ENCODE assay signal across 23 cellular contexts in the genomic region with DNA sequence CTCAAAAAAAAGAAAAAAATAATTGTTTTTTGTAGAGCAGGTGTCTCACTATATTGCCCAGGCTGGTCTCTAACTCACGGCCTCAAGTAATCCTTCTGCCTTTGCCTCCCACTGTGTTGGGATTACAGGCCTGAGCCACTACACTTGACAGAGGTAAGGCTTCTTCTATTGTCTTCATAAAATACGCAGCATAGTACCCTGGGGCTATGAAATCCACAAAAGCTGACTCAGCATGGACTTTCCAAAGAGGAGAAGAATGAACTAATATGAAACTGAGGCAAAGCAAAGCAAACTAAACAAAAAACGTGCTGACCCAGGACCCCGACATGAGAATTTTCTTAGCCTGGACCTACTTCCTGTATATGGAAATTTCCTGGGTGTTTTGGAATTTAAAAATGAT. TPM values are rescaled to one million over a fixed set of nuclear protein-coding genes. Genes with fewer than 3 reads are reported as not detected.
"Had no signal": no experiment of that assay in that cellular context is flagged by ENCODE, and none has a peak within 500 bp of the region (broad histone marks: within the 10 kb centered on the region; RNA-seq: fewer than 3 reads in every experiment).

No MANE protein-coding gene starts in this region.

- H3K4me3 Mint-ChIP-seq: activated CD4-positive, alpha-beta T cell treated with anti-CD3 and anti-CD28 coated beads for 36 hours; immature natural killer cell; naive thymus-derived CD8-positive, alpha-beta T cell; T-helper 2 cell treated with Interferon-gamma antibody and Interleukin-4, amounts not matched to agents 5 μg/mL and 100 μg/mL, for 36 hours; type B pancreatic cell; WTC11 had no signal

- H3K27me3 ChIP-seq: esophagus muscularis mucosa, ovary, right lobe of liver, stomach, testis had no signal

- H3K4me3 ChIP-seq: coronary artery, esophagus muscularis mucosa, left ventricle myocardium inferior, ovary, right lobe of liver, stomach, testis had no signal

- H3K27ac ChIP-seq: coronary artery, esophagus muscularis mucosa, left ventricle myocardium inferior, ovary, right lobe of liver, stomach, testis had no signal

- H3K36me3 ChIP-seq: ovary had no signal

- H3K9me3 ChIP-seq: esophagus muscularis mucosa, left ventricle myocardium inferior, ovary, right lobe of liver, stomach, testis had no signal

- H3K4me1 ChIP-seq: testis had no signal

- H3K27me3 Mint-ChIP-seq: activated CD4-positive, alpha-beta T cell treated with anti-CD3 and anti-CD28 coated beads for 36 hours; naive thymus-derived CD8-positive, alpha-beta T cell; type B pancreatic cell had no signal

- ATAC-seq: activated CD4-positive, alpha-beta T cell treated with anti-CD3 and anti-CD28 coated beads for 36 hours; naive thymus-derived CD8-positive, alpha-beta T cell; WTC11 had no signal

- DNase-seq: activated CD4-positive, alpha-beta T cell treated with anti-CD3 and anti-CD28 coated beads for 36 hours; activated CD4-positive, alpha-beta T cell treated with anti-CD3 and anti-CD28 coated beads, Interleukin-2, amount 50 U/mL, for 48 hours; activated effector memory CD4-positive, alpha-beta T cell treated with anti-CD3 and anti-CD28 coated beads, Interleukin-2, amount 50 U/mL, for 16 hours; activated naive CD4-positive, alpha-beta T cell treated with anti-CD3 and anti-CD28 coated beads, Interleukin-2, amount 50 U/mL, for 16 hours; activated T-cell treated with anti-CD3 and anti-CD28 coated beads, Interleukin-2, amount 50 U/mL, for 48 hours; aorta; immature natural killer cell; kidney glomerular epithelial cell; left ventricle myocardium inferior; naive thymus-derived CD8-positive, alpha-beta T cell; ovary; small intestine; stimulated activated CD4-positive, alpha-beta T cell treated with anti-CD3 and anti-CD28 coated beads, Interleukin-15, amount 100 ng/mL, for 24 hours; stimulated activated CD4-positive, alpha-beta T cell treated with anti-CD3 and anti-CD28 coated beads, Interleukin-2, amount 100 ng/mL, for 48 hours; stomach; SW 1271 had no signal

- H3K4me1 Mint-ChIP-seq: activated CD4-positive, alpha-beta T cell treated with anti-CD3 and anti-CD28 coated beads for 36 hours; WTC11 had no signal

- H3K9me3 Mint-ChIP-seq: immature natural killer cell; naive thymus-derived CD8-positive, alpha-beta T cell; T-helper 2 cell treated with Interferon-gamma antibody and Interleukin-4, amounts not matched to agents 5 μg/mL and 100 μg/mL, for 36 hours; type B pancreatic cell; WTC11 had no signal

- H3K27ac Mint-ChIP-seq: activated CD4-positive, alpha-beta T cell treated with anti-CD3 and anti-CD28 coated beads for 36 hours; T-helper 2 cell treated with Interferon-gamma antibody and Interleukin-4, amounts not matched to agents 5 μg/mL and 100 μg/mL, for 36 hours; type B pancreatic cell; WTC11 had no signal

RNA-seq across cellular contexts. Expression of a gene that starts 49.8 kb away (rescaled TPM):
- total RNA-seq: activated CD4-positive, alpha-beta T cell treated with anti-CD3 and anti-CD28 coated beads for 36 hours; naive thymus-derived CD8-positive, alpha-beta T cell had no signal
- polyA plus RNA-seq: immature natural killer cell had no signal
